8 cellular contexts compared by ENCODE assay signal in genomic region chr2:112623913-112624777, GRCh38. TPM values are rescaled to one million over a fixed set of nuclear protein-coding genes. Genes with fewer than 3 reads are reported as not detected.
DNase-seq lines count a peak whose midpoint lies in the region; ATAC-seq, FAIRE-seq and TF ChIP-seq lines count a peak whose summit lies in the region.

No MANE protein-coding gene starts in this region.

- no peaks in the 10 kb centered on the region for H4K20me1 ChIP-seq in endothelial cell of umbilical vein (replicated peaks; ENCODE audit: control insufficient read depth, extremely low read depth, insufficient read depth, low read length)

- no peaks in the 10 kb centered on the region for H3K79me2 ChIP-seq in endothelial cell of umbilical vein (ENCODE audit: control insufficient read depth, insufficient read depth, low read length)

- no peak for TF ChIP-seq POLR2A in endothelial cell of umbilical vein (IDR thresholded peaks at IDR 0.05; ENCODE audit: low read depth, low read length)

- H3K9me3 ChIP-seq in endothelial cell of umbilical vein (replicated peaks; ENCODE audit: control insufficient read depth, insufficient read depth, low read length) = no peaks in the 10 kb centered on the region

- peak overlapping the region; percentile 25 for H3K27ac ChIP-seq in endothelial cell of umbilical vein (ENCODE audit: insufficient read depth, low read depth, low read length)

- H3K36me3 ChIP-seq in endothelial cell of umbilical vein (ENCODE audit: control insufficient read depth in 2 of 2, extremely low read depth in 1 of 2, insufficient read depth in 2 of 2, low read length in 2 of 2) = no peaks in the 10 kb centered on the region

- no peak overlapping the region for H3K9ac ChIP-seq in endothelial cell of umbilical vein (replicated peaks; ENCODE audit: extremely low read depth, insufficient read depth, low read length)

- CTCF ChIA-PET in endothelial cell of umbilical vein (lab: Charles Lee) = interaction anchor here (1.0 to 8.9 kb wide), 10 partner anchors 10 to 103 kb away, joined by 3 to 171 read pairs (median 10); partner anchors contain the start of gene SLC20A1

- no peaks in the 10 kb centered on the region for H3K27me3 ChIP-seq in endothelial cell of umbilical vein (ENCODE audit: control insufficient read depth in 2 of 2, insufficient read depth in 2 of 2, low read length in 2 of 2)

- intact Hi-C loops in endothelial cell of umbilical vein (cut with micrococcal nuclease) = no loop called here

- peak; percentile 72 to 78 for DNase-seq in activated CD4-positive, alpha-beta T cell treated with anti-CD3 and anti-CD28 coated beads, Interleukin-2, amount 50 U/mL, for 48 hours
- DNase-seq in endothelial cell of umbilical vein (ENCODE audit: low read depth, low spot score) (peak; percentile 65), NCI-H345 treated with DMSO at 0.1 percent for 48 hours (lab: John Stamatoyannopoulos, UW; ENCODE audit: unreplicated experiment) (no peak)
- DNase-seq in stimulated activated CD4-positive, alpha-beta T cell treated with anti-CD3 and anti-CD28 coated beads, Interleukin-15, amount 100 ng/mL, for 24 hours = peak; percentile 85

- no peak overlapping the region for H2AFZ ChIP-seq in endothelial cell of umbilical vein (ENCODE audit: low read depth, low read length)

- dilution Hi-C loops in endothelial cell of umbilical vein (cut with MboI; ENCODE audit: extremely low pct_ligation_motif_present, low sequenced_read_pairs) = no loop called here

- H3K4me2 ChIP-seq in endothelial cell of umbilical vein (ENCODE audit: insufficient read depth, low read length) = peak overlapping the region; percentile 23

- H3K9me1 ChIP-seq in endothelial cell of umbilical vein (replicated peaks; ENCODE audit: control insufficient read depth, extremely low read depth, insufficient read depth, low read length) = no peaks in the 10 kb centered on the region

- no peak overlapping the region for H3K4me3 ChIP-seq in endothelial cell of umbilical vein (replicated peaks in 1 of 3; ENCODE audit: insufficient read depth in 1 of 3, low read depth in 1 of 3, low read length in 3 of 3)

- ATAC-seq in GM18909 (IDR thresholded peaks at IDR 0.05; ENCODE audit: poor library complexity, unreplicated experiment) = peak; percentile 71
- ATAC-seq in HG03565 (IDR thresholded peaks at IDR 0.05; ENCODE audit: unreplicated experiment) = peak; percentile 41
- ATAC-seq in HG03457 (IDR thresholded peaks at IDR 0.05; ENCODE audit: unreplicated experiment) = no peak
- ATAC-seq in HG03571 (IDR thresholded peaks at IDR 0.05; ENCODE audit: unreplicated experiment) = no peak

- H3K4me1 ChIP-seq in endothelial cell of umbilical vein (ENCODE audit: control insufficient read depth, extremely low read depth, insufficient read depth, low read length) = peaks cover 52% of the 10 kb centered on the region

- POLR2A ChIA-PET in endothelial cell of umbilical vein (lab: Charles Lee) = interaction anchor here (1.1 kb wide), 1 partner anchor 22 kb away, joined by 3 read pairs; the partner anchor contains the start of gene SLC20A1

- no peak for TF ChIP-seq CTCF in endothelial cell of umbilical vein (IDR thresholded peaks at IDR 0.05; ENCODE audit: extremely low read depth in 1 of 2, insufficient read depth in 1 of 2, low read depth in 1 of 2, low read length in 2 of 2)

- peak; percentile 79 for FAIRE-seq in endothelial cell of umbilical vein (lab: Jason Lieb, UNC)

- no TSS peak for BruUV-seq in endothelial cell of umbilical vein (replicated peaks; lab: Mats Ljungman, UMichigan)

TF ChIP-seq in endothelial cell of umbilical vein, 7 proteins besides CTCF, POLR2A, EP300 and RAD21:
- TF ChIP-seq FOS (IDR thresholded peaks at IDR 0.05; ENCODE audit: borderline replicate concordance, insufficient read depth, low read length) = peak; percentile 92
- no peak for TF ChIP-seq MAX (IDR thresholded peaks at IDR 0.05; ENCODE audit: insufficient read depth, insufficient read length)
- peak; percentile 54 for TF ChIP-seq POLR2AphosphoS5 (IDR thresholded peaks at IDR 0.05; ENCODE audit: insufficient read depth, low read depth, low read length)
- no peak for TF ChIP-seq MYC (IDR thresholded peaks at IDR 0.05; ENCODE audit: low read depth, low read length)
- no peak for TF ChIP-seq GATA2 (IDR thresholded peaks at IDR 0.05; ENCODE audit: insufficient read depth, insufficient read length, low read depth, low read length)
- no peak for TF ChIP-seq EZH2 (IDR thresholded peaks at IDR 0.05; ENCODE audit: borderline replicate concordance, low read depth, low read length, severe bottlenecking)
- TF ChIP-seq JUN (IDR thresholded peaks at IDR 0.05; ENCODE audit: borderline replicate concordance, insufficient read depth, insufficient read length, low read depth) = peak; percentile 36
TF ChIP-seq in endothelial cell of umbilical vein: peak in this region for 3.

RNA-seq across cellular contexts. Expression of gene SLC20A1, which starts 21.6 kb away (rescaled TPM):
- total RNA-seq in endothelial cell of umbilical vein = 141 and 149 TPM in 2 replicates
- 47.0 and 52.7 TPM in 2 replicates for polyA plus RNA-seq in endothelial cell of umbilical vein
- polyA plus RNA-seq in endothelial cell of umbilical vein (2011; cell fraction: cytosol; rRNA removed) = 44.5 and 45.5 TPM in 2 replicates
- polyA plus RNA-seq in endothelial cell of umbilical vein (2011; cell fraction: nucleus; rRNA removed) = 146 and 166 TPM in 2 replicates
- 88.7 and 117 TPM in 2 replicates for polyA plus RNA-seq in endothelial cell of umbilical vein (2012)
- polyA minus RNA-seq in endothelial cell of umbilical vein = 95.5 and 107 TPM in 2 replicates
- 25.2 TPM for polyA minus RNA-seq in endothelial cell of umbilical vein (2011; cell fraction: cytosol; rRNA and poly(A)+ RNA removed)
- 82.9 and 138 TPM in 2 replicates for polyA minus RNA-seq in endothelial cell of umbilical vein (2011; cell fraction: nucleus; rRNA and poly(A)+ RNA removed)

RNA-seq across cellular contexts. Expression of gene CHCHD5, which starts 39.7 kb away (rescaled TPM):
- 22.2 and 23.6 TPM in 2 replicates for total RNA-seq in endothelial cell of umbilical vein
- 44.7 and 63.5 TPM in 2 replicates for polyA plus RNA-seq in endothelial cell of umbilical vein
- polyA plus RNA-seq in endothelial cell of umbilical vein (2011; cell fraction: cytosol; rRNA removed) = 29.0 and 35.3 TPM in 2 replicates
- polyA plus RNA-seq in endothelial cell of umbilical vein (2011; cell fraction: nucleus; rRNA removed) = 10.6 and 12.6 TPM in 2 replicates
- polyA plus RNA-seq in endothelial cell of umbilical vein (2012) = 22.5 and 35.4 TPM in 2 replicates
- polyA minus RNA-seq in endothelial cell of umbilical vein = 9.8 and 10.5 TPM in 2 replicates
- polyA minus RNA-seq in endothelial cell of umbilical vein (2011; cell fraction: cytosol; rRNA and poly(A)+ RNA removed) = 10.7 TPM
- 1.6 and 4.6 TPM in 2 replicates for polyA minus RNA-seq in endothelial cell of umbilical vein (2011; cell fraction: nucleus; rRNA and poly(A)+ RNA removed)

Comparison
In these comparisons a context has a peak if more than half of its experiments do, and no peak if none do; other contexts are left out.
1. ATAC-seq: peak in GM18909 (single experiment) and HG03565 (single experiment); none in HG03457 (single experiment) and HG03571 (single experiment).